In the genomic region with DNA sequence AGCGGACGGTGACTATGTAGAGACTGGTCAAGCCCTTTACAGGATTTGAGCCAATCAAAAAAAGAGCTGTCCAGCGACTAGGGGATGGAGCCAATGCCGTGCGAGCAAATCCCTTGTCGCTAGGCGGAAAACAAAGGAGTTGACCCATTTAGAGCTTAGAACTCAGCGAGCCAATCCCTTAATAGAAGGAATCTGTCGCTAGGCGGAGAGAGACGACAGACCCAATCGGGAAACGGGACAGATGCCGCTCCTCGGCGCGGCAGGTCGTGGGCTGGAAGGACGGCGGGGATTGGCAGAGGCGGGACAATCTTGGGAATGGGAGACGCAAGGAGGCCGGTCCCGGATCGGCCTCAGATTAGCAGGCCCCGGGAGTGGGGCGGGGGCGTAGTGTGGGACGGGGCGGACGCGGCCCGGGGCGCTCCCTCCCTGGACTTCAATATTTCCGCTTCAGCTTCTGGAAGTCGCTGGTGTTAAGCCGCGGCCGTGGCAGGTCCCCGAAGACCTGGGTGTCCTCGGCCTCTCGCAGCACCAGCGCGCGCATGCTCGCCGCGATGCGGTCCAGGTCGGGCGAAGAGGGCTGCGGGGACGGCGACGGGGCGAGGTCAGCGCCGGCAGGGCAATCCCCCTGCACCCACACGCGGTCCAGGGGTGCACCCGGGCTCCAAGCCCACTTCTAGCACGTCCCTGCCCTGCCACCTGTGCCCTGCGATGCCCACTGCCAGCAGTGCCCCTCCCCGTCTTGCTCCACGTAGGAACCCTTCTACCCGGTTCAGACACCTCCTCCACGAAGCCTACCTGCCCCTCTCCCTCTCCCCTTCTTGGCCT, we compare ENCODE assay signal across 8 cellular contexts. TPM values are rescaled to one million over a fixed set of nuclear protein-coding genes. Genes with fewer than 3 reads are reported as not detected.
DNase-seq lines count a peak whose midpoint lies in the region; ATAC-seq and TF ChIP-seq lines count a peak whose summit lies in the region.

No MANE protein-coding gene starts in this region.

- peak; percentile 72 for ATAC-seq in GM21786 (IDR thresholded peaks at IDR 0.05; ENCODE audit: unreplicated experiment)

- intact Hi-C loops in esophagus squamous epithelium (cut with DNase I), result loop anchor here (10.0 kb wide), 1 partner anchor 55 kb away; the partner anchor contains the start of genes FUZ and MED25

- H3K4me3 ChIP-seq in Peyer's patch (peak overlapping the region; percentile 51 to 65 (median 62)), esophagus squamous epithelium (peak overlapping the region; percentile 47 to 74 (median 60)), muscle layer of duodenum (ENCODE audit: low read depth in 1 of 2, low read length in 2 of 2) (peak overlapping the region; percentile 55 to 64)

- H3K9me3 ChIP-seq in KOPT-K1 (ENCODE audit: insufficient read depth, low read length, poor library complexity, severe bottlenecking) (no peaks in the 10 kb centered on the region), Peyer's patch (no peaks in the 10 kb centered on the region), esophagus squamous epithelium (no peaks in the 10 kb centered on the region), muscle layer of duodenum (ENCODE audit: control insufficient read depth in 1 of 2, low read length in 2 of 2) (no peaks in the 10 kb centered on the region)

- peak overlapping the region; percentile 61 for H3K27ac ChIP-seq in KOPT-K1 (ENCODE audit: low read depth, low read length, poor library complexity, severe bottlenecking)
- peak overlapping the region; percentile 85 to 95 (median 91) for H3K27ac ChIP-seq in Peyer's patch
- H3K27ac ChIP-seq in esophagus squamous epithelium, result peak overlapping the region; percentile 91 to 97 (median 92)
- peak overlapping the region; percentile 75 for H3K27ac ChIP-seq in muscle layer of duodenum (ENCODE audit: low read length)

- H3K27me3 ChIP-seq in Peyer's patch (no peaks in the 10 kb centered on the region), esophagus squamous epithelium (no peaks in the 10 kb centered on the region), muscle layer of duodenum (ENCODE audit: low read depth, low read length) (no peaks in the 10 kb centered on the region)

- DNase-seq in DMS79 treated with DMSO at 0.1 percent for 48 hours (lab: John Stamatoyannopoulos, UW), result peak; percentile 99
- DNase-seq in Peyer's patch, result peak; percentile 92 to 98 (median 98)
- peak; percentile 81 for DNase-seq in activated T-helper 1 cell treated with Interleukin-2 at 50 U/mL for 16 hours (ENCODE audit: low read depth)
- peak; percentile 76 for DNase-seq in esophagus squamous epithelium (lab: John Stamatoyannopoulos, UW)
- DNase-seq in stimulated activated CD8-positive, alpha-beta memory T cell treated with anti-CD3 and anti-CD28 coated beads, Interleukin-7, amount 100 ng/mL, for 24 hours (ENCODE audit: low read depth), result peak; percentile 77

- peak in 2 of 6 experiments; percentile 33 to 36 for TF ChIP-seq CTCF in Peyer's patch (IDR thresholded peaks at IDR 0.05)
- TF ChIP-seq CTCF in esophagus squamous epithelium (IDR thresholded peaks at IDR 0.05), result peak in 3 of 6 experiments; percentile 4 to 26 (median 12)

- H3K36me3 ChIP-seq in KOPT-K1 (ENCODE audit: insufficient read depth, low read length) (peaks cover 5% of the 10 kb centered on the region), Peyer's patch (peaks cover 0 to 15% (median 0%) of the 10 kb centered on the region in 3 donors), esophagus squamous epithelium (peaks cover 0 to 44% (median 4%) of the 10 kb centered on the region in 3 donors), muscle layer of duodenum (ENCODE audit: control insufficient read depth in 1 of 2, insufficient read depth in 2 of 2, low read length in 2 of 2) (peaks cover 0 to 9% of the 10 kb centered on the region in 2 donors)

- peak; percentile 64 to 80 for TF ChIP-seq POLR2A in Peyer's patch (IDR thresholded peaks at IDR 0.05)
- TF ChIP-seq POLR2A in esophagus squamous epithelium (IDR thresholded peaks at IDR 0.05), result peak in 3 of 4 donors; percentile 30 to 89 (median 33)

- H3K4me1 ChIP-seq in Peyer's patch (peaks cover 4 to 48% (median 24%) of the 10 kb centered on the region in 4 donors), esophagus squamous epithelium (peaks cover 28 to 79% (median 46%) of the 10 kb centered on the region in 3 donors), muscle layer of duodenum (ENCODE audit: control insufficient read depth in 1 of 2, insufficient read depth in 2 of 2, low read length in 2 of 2) (peaks cover 6 to 41% of the 10 kb centered on the region in 2 donors)

- WGBS in esophagus squamous epithelium, 2 donors, result 0% methylated on average over 21 to 30 of the region's 67 CpGs

RNA-seq across cellular contexts. Expression of gene PNKP, which starts 2.3 kb away (rescaled TPM):
- total RNA-seq in Peyer's patch, result 100 to 1,000 TPM in 3 of 4 donors, 10 to 100 TPM in 1; 58.7 to 235 (median 118) TPM
- 10 to 100 TPM; 33.3 to 42.3 (median 36.3) TPM for total RNA-seq in esophagus squamous epithelium

RNA-seq across cellular contexts. Expression of gene AKT1S1, which starts 7.5 kb away (rescaled TPM):
- total RNA-seq in Peyer's patch (10 to 100 TPM; 17.2 to 30.5 (median 23.3) TPM), esophagus squamous epithelium (10 to 100 TPM; 16.2 to 31.0 (median 20.4) TPM)

RNA-seq across cellular contexts. Expression of gene TBC1D17, which starts 7.8 kb away (rescaled TPM):
- total RNA-seq in Peyer's patch (10 to 100 TPM; 22.8 to 83.3 (median 62.1) TPM), esophagus squamous epithelium (10 to 100 TPM in 3 of 4 donors, 1 to 10 TPM in 1; 6.7 to 25.9 (median 16.9) TPM)

RNA-seq across cellular contexts. Expression of gene PTOV1, which starts 18.7 kb away (rescaled TPM):
- total RNA-seq in Peyer's patch, result 100 to 1,000 TPM in 2 of 4 donors, 10 to 100 TPM in 2; 80.0 to 153 (median 95.9) TPM
- 10 to 100 TPM; 31.3 to 57.0 (median 45.2) TPM for total RNA-seq in esophagus squamous epithelium

RNA-seq across cellular contexts. Expression of gene IL4I1, which starts 27.0 kb away (rescaled TPM):
- not detected for total RNA-seq in Peyer's patch
- under 1 TPM; 0.56 to 0.91 (median 0.73) TPM for total RNA-seq in esophagus squamous epithelium

Comparison
In these comparisons a context has a peak if more than half of its experiments do, and no peak if none do; other contexts are left out.
1. Peak in every context shown above with its lines: DNase-seq, ATAC-seq, H3K4me3 ChIP-seq and H3K27ac ChIP-seq.